ENCODE assay signal across 1 cellular context in the genomic region with DNA sequence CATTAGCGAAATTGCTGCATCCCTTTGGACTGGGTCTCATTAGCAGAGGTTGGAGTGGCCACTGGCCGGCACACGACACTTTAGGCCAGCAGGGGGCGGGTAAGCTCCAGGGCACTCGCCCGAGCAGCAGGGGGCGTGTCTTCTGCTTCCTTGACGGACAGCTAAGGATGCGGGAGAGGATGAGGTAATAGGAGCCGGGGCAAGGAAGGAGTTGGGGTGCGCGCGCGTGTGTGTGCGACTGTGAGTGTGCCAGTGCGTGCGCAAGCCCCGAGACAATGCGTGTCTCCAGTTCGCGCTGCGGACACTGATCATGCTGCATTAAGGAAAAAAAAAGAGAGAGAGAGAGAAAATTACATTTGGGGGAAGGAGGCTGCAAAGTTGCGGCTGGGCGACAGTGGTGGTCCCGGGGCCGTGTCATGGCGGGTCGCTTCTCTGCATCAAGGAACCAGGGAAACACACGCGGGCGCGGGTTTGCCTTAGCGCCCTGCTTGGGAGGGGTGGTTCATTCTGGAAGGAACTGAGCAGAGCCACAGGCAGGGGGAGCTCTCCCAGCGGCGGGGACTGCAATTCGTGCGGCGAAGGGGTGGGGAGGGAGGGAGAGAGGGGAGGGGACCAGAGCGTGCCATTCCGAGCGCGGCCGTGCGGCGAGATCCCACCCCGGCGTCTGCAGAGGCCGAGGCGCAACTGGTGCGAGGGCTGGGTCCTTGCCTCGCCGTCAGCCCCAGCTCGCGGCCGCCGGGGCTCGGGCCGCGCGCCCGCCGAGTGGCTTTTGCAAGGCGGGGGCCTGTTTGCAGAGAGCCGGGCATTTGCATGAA.
TF ChIP-seq lines count a peak whose summit lies in the region.

Gene DTX4 (plus strand): TSS at position 625 of the 815 bp plus-strand sequence. CDS start 464 bp downstream, outside the sequence.

TF ChIP-seq in K562, 482 proteins besides CTCF, POLR2A, EP300 and RAD21 (continued from another document and continues in another):
- TF ChIP-seq MXI1 (IDR thresholded peaks at IDR 0.05; ENCODE audit: low read depth, low read length), result no peak
- TF ChIP-seq, protein P1, sequence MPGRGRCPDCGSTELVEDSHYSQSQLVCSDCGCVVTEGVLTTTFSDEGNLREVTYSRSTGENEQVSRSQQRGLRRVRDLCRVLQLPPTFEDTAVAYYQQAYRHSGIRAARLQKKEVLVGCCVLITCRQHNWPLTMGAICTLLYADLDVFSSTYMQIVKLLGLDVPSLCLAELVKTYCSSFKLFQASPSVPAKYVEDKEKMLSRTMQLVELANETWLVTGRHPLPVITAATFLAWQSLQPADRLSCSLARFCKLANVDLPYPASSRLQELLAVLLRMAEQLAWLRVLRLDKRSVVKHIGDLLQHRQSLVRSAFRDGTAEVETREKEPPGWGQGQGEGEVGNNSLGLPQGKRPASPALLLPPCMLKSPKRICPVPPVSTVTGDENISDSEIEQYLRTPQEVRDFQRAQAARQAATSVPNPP (IDR thresholded peaks at IDR 0.05; ENCODE audit: borderline replicate concordance, insufficient read depth, insufficient read length), result no peak
- no peak for TF ChIP-seq ZNF778 (CRISPR knock-in tag; IDR thresholded peaks at IDR 0.05)
- TF ChIP-seq CBFB (CRISPR knock-in tag; IDR thresholded peaks at IDR 0.05), result no peak
- TF ChIP-seq RB1 (IDR thresholded peaks at IDR 0.05; ENCODE audit: low read depth), result peak; percentile 49
- TF ChIP-seq GABPA (tag; conservative IDR thresholded peaks at IDR 0.05; ENCODE audit: low read depth), result no peak
- TF ChIP-seq GABPB1 (CRISPR knock-in tag; IDR thresholded peaks at IDR 0.05), result peak; percentile 36; the same call in 1 of the 2 replicates
- no peak for TF ChIP-seq RFX1 (IDR thresholded peaks at IDR 0.05)
- no peak for TF ChIP-seq WHSC1 (IDR thresholded peaks at IDR 0.05; ENCODE audit: low read length)
- TF ChIP-seq RBBP5 (IDR thresholded peaks at IDR 0.05; ENCODE audit: borderline replicate concordance, insufficient read depth, low read length, poor library complexity, severe bottlenecking), result no peak
- TF ChIP-seq, protein P2, sequence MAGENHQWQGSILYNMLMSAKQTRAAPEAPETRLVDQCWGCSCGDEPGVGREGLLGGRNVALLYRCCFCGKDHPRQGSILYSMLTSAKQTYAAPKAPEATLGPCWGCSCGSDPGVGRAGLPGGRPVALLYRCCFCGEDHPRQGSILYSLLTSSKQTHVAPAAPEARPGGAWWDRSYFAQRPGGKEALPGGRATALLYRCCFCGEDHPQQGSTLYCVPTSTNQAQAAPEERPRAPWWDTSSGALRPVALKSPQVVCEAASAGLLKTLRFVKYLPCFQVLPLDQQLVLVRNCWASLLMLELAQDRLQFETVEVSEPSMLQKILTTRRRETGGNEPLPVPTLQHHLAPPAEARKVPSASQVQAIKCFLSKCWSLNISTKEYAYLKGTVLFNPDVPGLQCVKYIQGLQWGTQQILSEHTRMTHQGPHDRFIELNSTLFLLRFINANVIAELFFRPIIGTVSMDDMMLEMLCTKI (IDR thresholded peaks at IDR 0.05; ENCODE audit: partially characterized antibody), result no peak
- TF ChIP-seq NR1H2 (CRISPR knock-in tag; IDR thresholded peaks at IDR 0.05), result no peak
- TF ChIP-seq SNIP1 (IDR thresholded peaks at IDR 0.05; ENCODE audit: low read depth), result 0 out of 2 replicates have a peak, but pooled peaks have one; percentile 10
- no peak for TF ChIP-seq FOXJ3 (CRISPR knock-in tag; IDR thresholded peaks at IDR 0.05)
- TF ChIP-seq, protein P3, sequence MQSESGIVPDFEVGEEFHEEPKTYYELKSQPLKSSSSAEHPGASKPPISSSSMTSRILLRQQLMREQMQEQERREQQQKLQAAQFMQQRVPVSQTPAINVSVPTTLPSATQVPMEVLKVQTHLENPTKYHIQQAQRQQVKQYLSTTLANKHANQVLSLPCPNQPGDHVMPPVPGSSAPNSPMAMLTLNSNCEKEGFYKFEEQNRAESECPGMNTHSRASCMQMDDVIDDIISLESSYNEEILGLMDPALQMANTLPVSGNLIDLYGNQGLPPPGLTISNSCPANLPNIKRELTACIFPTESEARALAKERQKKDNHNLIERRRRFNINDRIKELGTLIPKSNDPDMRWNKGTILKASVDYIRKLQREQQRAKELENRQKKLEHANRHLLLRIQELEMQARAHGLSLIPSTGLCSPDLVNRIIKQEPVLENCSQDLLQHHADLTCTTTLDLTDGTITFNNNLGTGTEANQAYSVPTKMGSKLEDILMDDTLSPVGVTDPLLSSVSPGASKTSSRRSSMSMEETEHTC (IDR thresholded peaks at IDR 0.05), result no peak
- no peak for TF ChIP-seq PRPF4 (IDR thresholded peaks at IDR 0.05; ENCODE audit: insufficient read depth, low read depth, low read length, poor library complexity, severe bottlenecking)
- no peak for TF ChIP-seq DDX20 (tag; IDR thresholded peaks at IDR 0.05; ENCODE audit: low read depth)
- no peak for TF ChIP-seq RUNX1 (IDR thresholded peaks at IDR 0.05; ENCODE audit: low read depth)
- TF ChIP-seq, protein P4, sequence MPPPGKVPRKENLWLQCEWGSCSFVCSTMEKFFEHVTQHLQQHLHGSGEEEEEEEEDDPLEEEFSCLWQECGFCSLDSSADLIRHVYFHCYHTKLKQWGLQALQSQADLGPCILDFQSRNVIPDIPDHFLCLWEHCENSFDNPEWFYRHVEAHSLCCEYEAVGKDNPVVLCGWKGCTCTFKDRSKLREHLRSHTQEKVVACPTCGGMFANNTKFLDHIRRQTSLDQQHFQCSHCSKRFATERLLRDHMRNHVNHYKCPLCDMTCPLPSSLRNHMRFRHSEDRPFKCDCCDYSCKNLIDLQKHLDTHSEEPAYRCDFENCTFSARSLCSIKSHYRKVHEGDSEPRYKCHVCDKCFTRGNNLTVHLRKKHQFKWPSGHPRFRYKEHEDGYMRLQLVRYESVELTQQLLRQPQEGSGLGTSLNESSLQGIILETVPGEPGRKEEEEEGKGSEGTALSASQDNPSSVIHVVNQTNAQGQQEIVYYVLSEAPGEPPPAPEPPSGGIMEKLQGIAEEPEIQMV (tag; conservative IDR thresholded peaks at IDR 0.05; ENCODE audit: low read depth), result no peak
- peak; percentile 81; the same call in 1 of the 2 replicates for TF ChIP-seq ZNF121 (CRISPR knock-in tag; conservative IDR thresholded peaks at IDR 0.05)
- no peak for TF ChIP-seq CHAMP1 (IDR thresholded peaks at IDR 0.05)
- 0 out of 2 replicates have a peak, but pooled peaks have one; percentile 12 for TF ChIP-seq ETV1 (tag; conservative IDR thresholded peaks at IDR 0.05; ENCODE audit: low read depth)
- TF ChIP-seq ELF2 (CRISPR knock-in tag; IDR thresholded peaks at IDR 0.05), result no peak
- no peak for TF ChIP-seq RBM14 (IDR thresholded peaks at IDR 0.05; ENCODE audit: borderline replicate concordance, insufficient read depth, low read depth, low read length)
- no peak for TF ChIP-seq RBM22 (IDR thresholded peaks at IDR 0.05; ENCODE audit: low read depth, low read length, poor library complexity, severe bottlenecking)
- TF ChIP-seq CCAR2 (IDR thresholded peaks at IDR 0.05; ENCODE audit: low read depth, low read length), result no peak
- TF ChIP-seq HNRNPL (IDR thresholded peaks at IDR 0.05; ENCODE audit: low read depth, low read length), result no peak
- TF ChIP-seq POLR2G (IDR thresholded peaks at IDR 0.05; ENCODE audit: low read depth, low read length), result no peak
- TF ChIP-seq ZNF695 (CRISPR knock-in tag; IDR thresholded peaks at IDR 0.05), result no peak
- no peak for TF ChIP-seq NCOA2 (IDR thresholded peaks at IDR 0.05; ENCODE audit: partially characterized antibody in 2 of 2)
- TF ChIP-seq, protein P5, sequence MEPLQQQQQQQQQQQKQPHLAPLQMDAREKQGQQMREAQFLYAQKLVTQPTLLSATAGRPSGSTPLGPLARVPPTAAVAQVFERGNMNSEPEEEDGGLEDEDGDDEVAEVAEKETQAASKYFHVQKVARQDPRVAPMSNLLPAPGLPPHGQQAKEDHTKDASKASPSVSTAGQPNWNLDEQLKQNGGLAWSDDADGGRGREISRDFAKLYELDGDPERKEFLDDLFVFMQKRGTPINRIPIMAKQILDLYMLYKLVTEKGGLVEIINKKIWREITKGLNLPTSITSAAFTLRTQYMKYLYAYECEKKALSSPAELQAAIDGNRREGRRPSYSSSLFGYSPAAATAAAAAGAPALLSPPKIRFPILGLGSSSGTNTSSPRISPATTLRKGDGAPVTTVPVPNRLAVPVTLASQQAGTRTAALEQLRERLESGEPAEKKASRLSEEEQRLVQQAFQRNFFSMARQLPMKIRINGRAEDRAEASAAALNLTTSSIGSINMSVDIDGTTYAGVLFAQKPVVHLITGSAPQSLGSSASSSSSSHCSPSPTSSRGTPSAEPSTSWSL (CRISPR knock-in tag; IDR thresholded peaks at IDR 0.05; ENCODE audit: borderline replicate concordance), result no peak
- no peak for TF ChIP-seq TAF1 (IDR thresholded peaks at IDR 0.05; ENCODE audit: control insufficient read depth, extremely low read depth, insufficient read depth, low read length, severe bottlenecking)
- no peak; the same call in 1 of the 2 replicates for TF ChIP-seq LCOR (CRISPR knock-in tag; IDR thresholded peaks at IDR 0.05)
- TF ChIP-seq SMARCB1 (IDR thresholded peaks at IDR 0.05; ENCODE audit: insufficient read length, low read depth), result no peak
- no peak for TF ChIP-seq ZNF780A (CRISPR knock-in tag; IDR thresholded peaks at IDR 0.05)
- TF ChIP-seq, protein P6, sequence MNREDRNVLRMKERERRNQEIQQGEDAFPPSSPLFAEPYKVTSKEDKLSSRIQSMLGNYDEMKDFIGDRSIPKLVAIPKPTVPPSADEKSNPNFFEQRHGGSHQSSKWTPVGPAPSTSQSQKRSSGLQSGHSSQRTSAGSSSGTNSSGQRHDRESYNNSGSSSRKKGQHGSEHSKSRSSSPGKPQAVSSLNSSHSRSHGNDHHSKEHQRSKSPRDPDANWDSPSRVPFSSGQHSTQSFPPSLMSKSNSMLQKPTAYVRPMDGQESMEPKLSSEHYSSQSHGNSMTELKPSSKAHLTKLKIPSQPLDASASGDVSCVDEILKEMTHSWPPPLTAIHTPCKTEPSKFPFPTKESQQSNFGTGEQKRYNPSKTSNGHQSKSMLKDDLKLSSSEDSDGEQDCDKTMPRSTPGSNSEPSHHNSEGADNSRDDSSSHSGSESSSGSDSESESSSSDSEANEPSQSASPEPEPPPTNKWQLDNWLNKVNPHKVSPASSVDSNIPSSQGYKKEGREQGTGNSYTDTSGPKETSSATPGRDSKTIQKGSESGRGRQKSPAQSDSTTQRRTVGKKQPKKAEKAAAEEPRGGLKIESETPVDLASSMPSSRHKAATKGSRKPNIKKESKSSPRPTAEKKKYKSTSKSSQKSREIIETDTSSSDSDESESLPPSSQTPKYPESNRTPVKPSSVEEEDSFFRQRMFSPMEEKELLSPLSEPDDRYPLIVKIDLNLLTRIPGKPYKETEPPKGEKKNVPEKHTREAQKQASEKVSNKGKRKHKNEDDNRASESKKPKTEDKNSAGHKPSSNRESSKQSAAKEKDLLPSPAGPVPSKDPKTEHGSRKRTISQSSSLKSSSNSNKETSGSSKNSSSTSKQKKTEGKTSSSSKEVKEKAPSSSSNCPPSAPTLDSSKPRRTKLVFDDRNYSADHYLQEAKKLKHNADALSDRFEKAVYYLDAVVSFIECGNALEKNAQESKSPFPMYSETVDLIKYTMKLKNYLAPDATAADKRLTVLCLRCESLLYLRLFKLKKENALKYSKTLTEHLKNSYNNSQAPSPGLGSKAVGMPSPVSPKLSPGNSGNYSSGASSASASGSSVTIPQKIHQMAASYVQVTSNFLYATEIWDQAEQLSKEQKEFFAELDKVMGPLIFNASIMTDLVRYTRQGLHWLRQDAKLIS (CRISPR knock-in tag; IDR thresholded peaks at IDR 0.05), result no peak
- no peak for TF ChIP-seq E4F1 (CRISPR knock-in tag; IDR thresholded peaks at IDR 0.05; ENCODE audit: borderline replicate concordance)
- TF ChIP-seq TBL1XR1 (IDR thresholded peaks at IDR 0.05; ENCODE audit: low read length in 2 of 2), result no peak
- no peak for TF ChIP-seq CBX1 (IDR thresholded peaks at IDR 0.05; ENCODE audit: low read depth)
- TF ChIP-seq, protein P7, sequence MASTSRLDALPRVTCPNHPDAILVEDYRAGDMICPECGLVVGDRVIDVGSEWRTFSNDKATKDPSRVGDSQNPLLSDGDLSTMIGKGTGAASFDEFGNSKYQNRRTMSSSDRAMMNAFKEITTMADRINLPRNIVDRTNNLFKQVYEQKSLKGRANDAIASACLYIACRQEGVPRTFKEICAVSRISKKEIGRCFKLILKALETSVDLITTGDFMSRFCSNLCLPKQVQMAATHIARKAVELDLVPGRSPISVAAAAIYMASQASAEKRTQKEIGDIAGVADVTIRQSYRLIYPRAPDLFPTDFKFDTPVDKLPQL (IDR thresholded peaks at IDR 0.05; ENCODE audit: extremely low read depth, insufficient read length), result no peak
- no peak for TF ChIP-seq ZNF77 (CRISPR knock-in tag; IDR thresholded peaks at IDR 0.05)
- TF ChIP-seq ZBED1 (IDR thresholded peaks at IDR 0.05), result no peak
- no peak for TF ChIP-seq PTBP1 (IDR thresholded peaks at IDR 0.05; ENCODE audit: low read depth, low read length)
- TF ChIP-seq ZNF212 (CRISPR knock-in tag; IDR thresholded peaks at IDR 0.05), result no peak
- no peak for TF ChIP-seq HDAC8 (tag; IDR thresholded peaks at IDR 0.05)
- TF ChIP-seq BMI1 (IDR thresholded peaks at IDR 0.05; ENCODE audit: low read length), result no peak
- TF ChIP-seq ZNF253 (CRISPR knock-in tag; conservative IDR thresholded peaks at IDR 0.05), result no peak
